ENCODE assay signal across 1 cellular context in genomic region chr1:28248273-28249012, GRCh38.
TF ChIP-seq lines count a peak whose summit lies in the region.

No MANE protein-coding gene starts in this region.

TF ChIP-seq in HepG2, 621 proteins besides CTCF, POLR2A, EP300 and RAD21 (continued from another document and continues in another):
- TF ChIP-seq ZNF407 (CRISPR knock-in tag; IDR thresholded peaks at IDR 0.05; ENCODE audit: not compliant biosample characterization) (peak; percentile 59), FOXP4 (CRISPR knock-in tag; IDR thresholded peaks at IDR 0.05) (no peak), ZBTB10 (CRISPR knock-in tag; IDR thresholded peaks at IDR 0.05; ENCODE audit: borderline replicate concordance) (no peak), ZNF10 (CRISPR knock-in tag; IDR thresholded peaks at IDR 0.05; ENCODE audit: borderline replicate concordance, low read depth) (no peak), STAT6 (CRISPR knock-in tag; IDR thresholded peaks at IDR 0.05; ENCODE audit: borderline replicate concordance) (no peak), PLRG1 (conservative IDR thresholded peaks at IDR 0.05) (no peak), PATZ1 (CRISPR knock-in tag; IDR thresholded peaks at IDR 0.05) (no peak), SP2 (CRISPR knock-in tag; IDR thresholded peaks at IDR 0.05) (no peak), ERF (CRISPR knock-in tag; IDR thresholded peaks at IDR 0.05) (no peak; the same call in 1 of the 2 replicates), ZNF850 (CRISPR knock-in tag; conservative IDR thresholded peaks at IDR 0.05) (no peak), ELK4 (CRISPR knock-in tag; IDR thresholded peaks at IDR 0.05; ENCODE audit: borderline replicate concordance) (no peak), ZFP62 (CRISPR knock-in tag; IDR thresholded peaks at IDR 0.05) (no peak), ZNF567 (CRISPR knock-in tag; IDR thresholded peaks at IDR 0.05; ENCODE audit: borderline replicate concordance) (0 out of 2 replicates have a peak, but pooled peaks have one; percentile 29), RFXAP (CRISPR knock-in tag; IDR thresholded peaks at IDR 0.05; ENCODE audit: borderline replicate concordance) (no peak; the same call in 1 of the 2 replicates), ZNF878 (CRISPR knock-in tag; IDR thresholded peaks at IDR 0.05) (no peak), SNAI1 (CRISPR knock-in tag; IDR thresholded peaks at IDR 0.05; ENCODE audit: borderline replicate concordance) (no peak), FIP1L1 (IDR thresholded peaks at IDR 0.05; ENCODE audit: borderline replicate concordance, insufficient read depth, low read depth, low read length) (no peak), ZNF101 (CRISPR knock-in tag; IDR thresholded peaks at IDR 0.05; ENCODE audit: borderline replicate concordance, low read depth) (no peak), ETV5 (CRISPR knock-in tag; IDR thresholded peaks at IDR 0.05; ENCODE audit: borderline replicate concordance) (0 out of 2 replicates have a peak, but pooled peaks have one; percentile 6), SP1 (IDR thresholded peaks at IDR 0.05) (no peak), SP1 (CRISPR knock-in tag; IDR thresholded peaks at IDR 0.05) (no peak), ZBTB1 (CRISPR knock-in tag; IDR thresholded peaks at IDR 0.05; ENCODE audit: borderline replicate concordance) (no peak), NAIF1 (CRISPR knock-in tag; IDR thresholded peaks at IDR 0.05; ENCODE audit: borderline replicate concordance) (no peak), ZSCAN21 (CRISPR knock-in tag; IDR thresholded peaks at IDR 0.05; ENCODE audit: borderline replicate concordance) (peak; percentile 99), GATA4 (IDR thresholded peaks at IDR 0.05; ENCODE audit: borderline replicate concordance, low read depth) (no peak), TFDP2 (CRISPR knock-in tag; IDR thresholded peaks at IDR 0.05) (no peak), ZFAT (CRISPR knock-in tag; conservative IDR thresholded peaks at IDR 0.05) (no peak), ZNF512B (CRISPR knock-in tag; IDR thresholded peaks at IDR 0.05; ENCODE audit: borderline replicate concordance) (no peak), HNRNPLL (IDR thresholded peaks at IDR 0.05; ENCODE audit: low read depth, low read length, poor library complexity, severe bottlenecking) (no peak), HDAC6 (IDR thresholded peaks at IDR 0.05; ENCODE audit: low read depth, low read length) (no peak), PTBP1 (IDR thresholded peaks at IDR 0.05; ENCODE audit: low read depth, low read length, poor library complexity, severe bottlenecking) (no peak)
